ENCODE assay signal across 11 cellular contexts in the genomic region with DNA sequence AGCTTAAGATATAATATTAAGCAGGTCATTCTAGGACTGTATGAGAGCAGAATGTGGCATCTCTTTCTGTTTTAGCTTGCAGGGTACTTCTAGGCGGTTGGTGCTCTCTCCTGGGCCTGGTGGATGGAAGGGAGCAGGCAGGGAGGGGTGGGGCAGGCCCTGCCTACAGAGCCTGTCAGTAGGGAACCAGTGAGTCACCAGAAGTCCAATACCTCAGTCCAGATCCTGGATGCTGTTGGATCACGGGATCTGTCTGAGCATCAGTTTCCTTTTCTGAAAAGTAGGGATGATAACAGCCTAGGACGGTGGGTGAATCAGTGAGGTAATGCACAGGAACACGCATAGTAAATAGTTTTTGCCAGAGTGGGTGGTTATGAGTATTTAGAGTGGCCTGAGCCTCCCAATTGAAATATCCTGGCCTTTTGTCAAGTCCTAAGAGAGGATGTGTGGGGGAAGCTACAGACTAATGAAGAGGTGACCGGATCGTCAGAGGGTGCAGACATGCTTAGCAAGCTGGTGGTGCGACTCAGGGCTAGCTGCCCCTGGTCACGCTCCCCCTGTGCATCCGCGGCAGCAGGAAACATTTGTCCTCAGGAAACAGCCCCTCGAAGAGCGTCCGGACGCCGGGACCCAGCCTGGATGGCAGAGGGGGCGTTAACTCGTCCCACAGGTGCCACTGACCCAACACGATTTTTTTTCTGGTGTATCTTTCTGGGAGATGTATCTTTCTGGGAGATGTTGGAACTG.
DNase-seq lines count a peak whose midpoint lies in the region; ATAC-seq and TF ChIP-seq lines count a peak whose summit lies in the region.
"Had no signal": no experiment of that assay in that cellular context is flagged by ENCODE, and none has a peak within 500 bp of the region (broad histone marks: within the 10 kb centered on the region; RNA-seq: fewer than 3 reads in every experiment).

No MANE protein-coding gene starts in this region.

- DNase-seq in AG09309 (ENCODE audit: low read depth) (peak; percentile 91), fibroblast of peridontal ligament (ENCODE audit: extremely low read depth) (peak; percentile 66), non-pigmented ciliary epithelial cell (ENCODE audit: low read depth) (peak; percentile 86), DMS79 (lab: John Stamatoyannopoulos, UW) (no peak), 8988T (no peak), NCI-H524 (lab: John Stamatoyannopoulos, UW) (no peak)
- no peak for DNase-seq in effector CD4-positive, alpha-beta T cell
- DNase-seq: immature natural killer cell, NCI-H2081 treated with DMSO at 0.1 percent for 48 hours had no signal

- ATAC-seq in SK-N-SH treated with all-trans-retinoic acid at 6 μM for 48 hours = peak; percentile 80

- no peak for TF ChIP-seq CTCF in AG09309 (IDR thresholded peaks at IDR 0.05; ENCODE audit: control insufficient read depth, insufficient read depth, low read depth, low read length, missing control alignments)

- H3K4me3 ChIP-seq in AG09309 (ENCODE audit: control insufficient read depth, low read depth, low read length) = peak overlapping the region; percentile 7; the same call in 1 of the 2 replicates
- H3K4me3 ChIP-seq: BLaER1 had no signal

TF ChIP-seq in SK-N-SH treated with all-trans-retinoic acid at 6 μM for 48 hours, 23 proteins besides CTCF, POLR2A, EP300 and RAD21:
- no peak for TF ChIP-seq GLIS3 (CRISPR knock-in tag; IDR thresholded peaks at IDR 0.05)
- TF ChIP-seq ZC3H10 (CRISPR knock-in tag; IDR thresholded peaks at IDR 0.05) = no peak
- no peak for TF ChIP-seq ISL1 (CRISPR knock-in tag; IDR thresholded peaks at IDR 0.05)
- no peak for TF ChIP-seq TCF4 (CRISPR knock-in tag; IDR thresholded peaks at IDR 0.05; ENCODE audit: borderline replicate concordance)
- no peak for TF ChIP-seq PPARA (CRISPR knock-in tag; IDR thresholded peaks at IDR 0.05; ENCODE audit: borderline replicate concordance)
- no peak for TF ChIP-seq ZNF8 (CRISPR knock-in tag; IDR thresholded peaks at IDR 0.05)
- TF ChIP-seq, protein P1, sequence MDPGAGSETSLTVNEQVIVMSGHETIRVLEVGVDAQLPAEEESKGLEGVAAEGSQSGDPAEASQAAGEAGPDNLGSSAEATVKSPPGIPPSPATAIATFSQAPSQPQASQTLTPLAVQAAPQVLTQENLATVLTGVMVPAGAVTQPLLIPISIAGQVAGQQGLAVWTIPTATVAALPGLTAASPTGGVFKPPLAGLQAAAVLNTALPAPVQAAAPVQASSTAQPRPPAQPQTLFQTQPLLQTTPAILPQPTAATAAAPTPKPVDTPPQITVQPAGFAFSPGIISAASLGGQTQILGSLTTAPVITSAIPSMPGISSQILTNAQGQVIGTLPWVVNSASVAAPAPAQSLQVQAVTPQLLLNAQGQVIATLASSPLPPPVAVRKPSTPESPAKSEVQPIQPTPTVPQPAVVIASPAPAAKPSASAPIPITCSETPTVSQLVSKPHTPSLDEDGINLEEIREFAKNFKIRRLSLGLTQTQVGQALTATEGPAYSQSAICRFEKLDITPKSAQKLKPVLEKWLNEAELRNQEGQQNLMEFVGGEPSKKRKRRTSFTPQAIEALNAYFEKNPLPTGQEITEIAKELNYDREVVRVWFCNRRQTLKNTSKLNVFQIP (CRISPR knock-in tag; IDR thresholded peaks at IDR 0.05; ENCODE audit: borderline replicate concordance, low read depth) = no peak
- no peak for TF ChIP-seq ZNF70 (CRISPR knock-in tag; IDR thresholded peaks at IDR 0.05)
- TF ChIP-seq, protein P2, sequence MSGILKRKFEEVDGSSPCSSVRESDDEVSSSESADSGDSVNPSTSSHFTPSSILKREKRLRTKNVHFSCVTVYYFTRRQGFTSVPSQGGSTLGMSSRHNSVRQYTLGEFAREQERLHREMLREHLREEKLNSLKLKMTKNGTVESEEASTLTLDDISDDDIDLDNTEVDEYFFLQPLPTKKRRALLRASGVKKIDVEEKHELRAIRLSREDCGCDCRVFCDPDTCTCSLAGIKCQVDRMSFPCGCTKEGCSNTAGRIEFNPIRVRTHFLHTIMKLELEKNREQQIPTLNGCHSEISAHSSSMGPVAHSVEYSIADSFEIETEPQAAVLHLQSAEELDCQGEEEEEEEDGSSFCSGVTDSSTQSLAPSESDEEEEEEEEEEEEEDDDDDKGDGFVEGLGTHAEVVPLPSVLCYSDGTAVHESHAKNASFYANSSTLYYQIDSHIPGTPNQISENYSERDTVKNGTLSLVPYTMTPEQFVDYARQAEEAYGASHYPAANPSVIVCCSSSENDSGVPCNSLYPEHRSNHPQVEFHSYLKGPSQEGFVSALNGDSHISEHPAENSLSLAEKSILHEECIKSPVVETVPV (CRISPR knock-in tag; IDR thresholded peaks at IDR 0.05) = no peak
- TF ChIP-seq SNAI2 (CRISPR knock-in tag; IDR thresholded peaks at IDR 0.05) = no peak
- TF ChIP-seq TOX (CRISPR knock-in tag; IDR thresholded peaks at IDR 0.05; ENCODE audit: borderline replicate concordance) = no peak
- no peak for TF ChIP-seq CSDC2 (CRISPR knock-in tag; IDR thresholded peaks at IDR 0.05)
- TF ChIP-seq, protein P3, sequence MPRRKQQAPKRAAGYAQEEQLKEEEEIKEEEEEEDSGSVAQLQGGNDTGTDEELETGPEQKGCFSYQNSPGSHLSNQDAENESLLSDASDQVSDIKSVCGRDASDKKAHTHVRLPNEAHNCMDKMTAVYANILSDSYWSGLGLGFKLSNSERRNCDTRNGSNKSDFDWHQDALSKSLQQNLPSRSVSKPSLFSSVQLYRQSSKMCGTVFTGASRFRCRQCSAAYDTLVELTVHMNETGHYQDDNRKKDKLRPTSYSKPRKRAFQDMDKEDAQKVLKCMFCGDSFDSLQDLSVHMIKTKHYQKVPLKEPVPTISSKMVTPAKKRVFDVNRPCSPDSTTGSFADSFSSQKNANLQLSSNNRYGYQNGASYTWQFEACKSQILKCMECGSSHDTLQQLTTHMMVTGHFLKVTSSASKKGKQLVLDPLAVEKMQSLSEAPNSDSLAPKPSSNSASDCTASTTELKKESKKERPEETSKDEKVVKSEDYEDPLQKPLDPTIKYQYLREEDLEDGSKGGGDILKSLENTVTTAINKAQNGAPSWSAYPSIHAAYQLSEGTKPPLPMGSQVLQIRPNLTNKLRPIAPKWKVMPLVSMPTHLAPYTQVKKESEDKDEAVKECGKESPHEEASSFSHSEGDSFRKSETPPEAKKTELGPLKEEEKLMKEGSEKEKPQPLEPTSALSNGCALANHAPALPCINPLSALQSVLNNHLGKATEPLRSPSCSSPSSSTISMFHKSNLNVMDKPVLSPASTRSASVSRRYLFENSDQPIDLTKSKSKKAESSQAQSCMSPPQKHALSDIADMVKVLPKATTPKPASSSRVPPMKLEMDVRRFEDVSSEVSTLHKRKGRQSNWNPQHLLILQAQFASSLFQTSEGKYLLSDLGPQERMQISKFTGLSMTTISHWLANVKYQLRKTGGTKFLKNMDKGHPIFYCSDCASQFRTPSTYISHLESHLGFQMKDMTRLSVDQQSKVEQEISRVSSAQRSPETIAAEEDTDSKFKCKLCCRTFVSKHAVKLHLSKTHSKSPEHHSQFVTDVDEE (CRISPR knock-in tag; IDR thresholded peaks at IDR 0.05) = no peak
- TF ChIP-seq BACH2 (CRISPR knock-in tag; IDR thresholded peaks at IDR 0.05; ENCODE audit: borderline replicate concordance) = no peak
- TF ChIP-seq ESRRG (CRISPR knock-in tag; IDR thresholded peaks at IDR 0.05) = no peak
- TF ChIP-seq OSR1 (CRISPR knock-in tag; IDR thresholded peaks at IDR 0.05) = no peak
- no peak for TF ChIP-seq ZNF565 (CRISPR knock-in tag; conservative IDR thresholded peaks at IDR 0.05; ENCODE audit: low read depth)
- no peak for TF ChIP-seq ZFP30 (CRISPR knock-in tag; IDR thresholded peaks at IDR 0.05)
TF ChIP-seq in SK-N-SH treated with all-trans-retinoic acid at 6 μM for 48 hours: peak in this region for 0.

Comparison
In these comparisons a context has a peak if more than half of its experiments do, and no peak if none do; other contexts are left out.
1. DNase-seq: peak in AG09309 (single experiment), fibroblast of peridontal ligament (single experiment) and non-pigmented ciliary epithelial cell (single experiment); none in DMS79 (single experiment), 8988T (single experiment), effector CD4-positive, alpha-beta T cell (single experiment) and NCI-H524 (0 of 2).